In genomic region chr2:232420073-232420454, GRCh38 we compare ENCODE assay signal across 12 cellular contexts. TPM values are rescaled to one million over a fixed set of nuclear protein-coding genes. Genes with fewer than 3 reads are reported as not detected.
DNase-seq lines count a peak whose midpoint lies in the region; TF ChIP-seq lines count a peak whose summit lies in the region.
"Had no signal": no experiment of that assay in that cellular context is flagged by ENCODE, and none has a peak within 500 bp of the region (broad histone marks: within the 10 kb centered on the region; RNA-seq: fewer than 3 reads in every experiment).

No MANE protein-coding gene starts in this region.

- peaks cover 5% of the 10 kb centered on the region for H3K9me3 Mint-ChIP-seq in osteocyte (ENCODE audit: unreplicated experiment)

- H3K4me3 ChIP-seq in BLaER1 treated with 17β-estradiol and CSF1 and Interleukin-3, amounts not matched to agents 10 nM and 100 nM: peak overlapping the region in 5 of 10 experiments; percentile 49 to 60 (median 55); a peak in 8 of 20 replicates
- peak overlapping the region; percentile 75 for H3K4me3 ChIP-seq in HUES64 (ENCODE audit: low read length)
- H3K4me3 ChIP-seq in iPS-18a (ENCODE audit: low read length): peak overlapping the region; percentile 79
- H3K4me3 ChIP-seq: body of pancreas had no signal

- no peak overlapping the region for H3K27ac ChIP-seq in BLaER1 treated with 17β-estradiol and CSF1 and Interleukin-3, amounts not matched to agents 10 nM and 100 nM
- H3K27ac ChIP-seq in HUES64 (ENCODE audit: low read depth, low read length): peak overlapping the region; percentile 98; the same call in 1 of the 2 replicates
- H3K27ac ChIP-seq in iPS-18a (ENCODE audit: low read length): no peak overlapping the region
- H3K27ac ChIP-seq: body of pancreas, testis had no signal

- peaks cover 0 to 34% (median 4%) of the 10 kb centered on the region in 11 experiments; a peak in 6 of 22 replicates for H4K20me1 ChIP-seq in BLaER1 treated with 17β-estradiol and CSF1 and Interleukin-3, amounts not matched to agents 10 nM and 100 nM

- WGBS in HUES64: 3% methylated on average over 16 of the region's 22 CpGs

- no peak overlapping the region for H3K9ac ChIP-seq in BLaER1 treated with 17β-estradiol and CSF1 and Interleukin-3, amounts not matched to agents 10 nM and 100 nM
- H3K9ac ChIP-seq in HUES64 (ENCODE audit: low read depth, low read length): peak overlapping the region; percentile 77
- H3K9ac ChIP-seq in iPS-18a (ENCODE audit: low read length): peak overlapping the region; percentile 58

- no peak for TF ChIP-seq CTCF in osteocyte (IDR thresholded peaks at IDR 0.05)

- peak overlapping the region in 7 of 11 experiments; percentile 66 to 82 (median 77); a peak in 8 of 22 replicates for H3K4me2 ChIP-seq in BLaER1 treated with 17β-estradiol and CSF1 and Interleukin-3, amounts not matched to agents 10 nM and 100 nM

- peaks cover 56 to 69% (median 62%) of the 10 kb centered on the region in 11 experiments for H3K27me3 ChIP-seq in BLaER1 treated with 17β-estradiol and CSF1 and Interleukin-3, amounts not matched to agents 10 nM and 100 nM
- peaks cover 56% of the 10 kb centered on the region for H3K27me3 ChIP-seq in HUES64 (ENCODE audit: insufficient read depth, low read length)
- peaks cover 58% of the 10 kb centered on the region for H3K27me3 ChIP-seq in iPS-18a (ENCODE audit: control insufficient read depth, insufficient read depth, low read length)
- H3K27me3 ChIP-seq: testis had no signal

- no peak overlapping the region for H3K27ac Mint-ChIP-seq in osteocyte (ENCODE audit: unreplicated experiment)

- H3K27me3 Mint-ChIP-seq in osteocyte (ENCODE audit: unreplicated experiment): peaks cover 50% of the 10 kb centered on the region

- no peaks in the 10 kb centered on the region for H3K36me3 ChIP-seq in BLaER1 treated with 17β-estradiol and CSF1 and Interleukin-3, amounts not matched to agents 10 nM and 100 nM
- peaks cover 25% of the 10 kb centered on the region for H3K36me3 ChIP-seq in HUES64 (ENCODE audit: insufficient read depth, low read length)
- H3K36me3 ChIP-seq in iPS-18a (ENCODE audit: control insufficient read depth, low read depth, low read length): peaks cover 24% of the 10 kb centered on the region

- H3K4me1 ChIP-seq in BLaER1 treated with 17β-estradiol and CSF1 and Interleukin-3, amounts not matched to agents 10 nM and 100 nM: peaks cover 0 to 6% (median 2%) of the 10 kb centered on the region in 10 experiments; a peak in 6 of 20 replicates
- H3K4me1 ChIP-seq in HUES64 (ENCODE audit: insufficient read depth, low read length) (peaks cover 32% of the 10 kb centered on the region), iPS-18a (ENCODE audit: control insufficient read depth, low read depth, low read length) (peaks cover 27% of the 10 kb centered on the region)

- DNase-seq in osteocyte (ENCODE audit: extremely low spot score, unreplicated experiment) (no peak), NCI-H2227 treated with DMSO at 0.1 percent for 48 hours (lab: John Stamatoyannopoulos, UW) (no peak), NCI-H1694 treated with DMSO at 0.1 percent for 48 hours (lab: John Stamatoyannopoulos, UW) (no peak), dedifferentiated amniotic fluid mesenchymal stem cell (ENCODE audit: extremely low spot score) (no peak)
- no peak for DNase-seq in activated CD4-positive, CD25-positive, alpha-beta regulatory T cell (lab: John Stamatoyannopoulos, UW)
- DNase-seq: activated gamma-delta T cell treated with Interleukin-2 at 50 U/mL for 16 hours; effector CD4-positive, alpha-beta T cell; testis had no signal

- H3K9me3 ChIP-seq in BLaER1 treated with 17β-estradiol and CSF1 and Interleukin-3, amounts not matched to agents 10 nM and 100 nM (replicated peaks in 1 of 11): peaks cover 36 to 46% (median 43%) of the 10 kb centered on the region in 11 experiments
- H3K9me3 ChIP-seq in HUES64 (ENCODE audit: insufficient read depth, low read depth, low read length) (no peaks in the 10 kb centered on the region), iPS-18a (ENCODE audit: control insufficient read depth, low read depth, low read length) (peaks cover 13% of the 10 kb centered on the region)
- H3K9me3 ChIP-seq: body of pancreas, testis had no signal

- H3K36me3 Mint-ChIP-seq in osteocyte (ENCODE audit: unreplicated experiment): peaks cover 3% of the 10 kb centered on the region

- peak overlapping the region; percentile 62 for H3K4me3 Mint-ChIP-seq in osteocyte (ENCODE audit: unreplicated experiment)

- peaks cover 17% of the 10 kb centered on the region for H3K4me1 Mint-ChIP-seq in osteocyte (ENCODE audit: unreplicated experiment)

RNA-seq across cellular contexts. Expression of gene ALPG, which starts 13.4 kb away (rescaled TPM):
- polyA plus RNA-seq in HUES64 (2013, experiment 1 of 2): 0.35 TPM
- polyA plus RNA-seq in HUES64 (2013, experiment 2 of 2): 0.38 TPM
- total RNA-seq in osteocyte: not detected in 2 replicates
- total RNA-seq: body of pancreas had no signal

RNA-seq across cellular contexts. Expression of gene ALPI, which starts 35.9 kb away (rescaled TPM):
- not detected for polyA plus RNA-seq in HUES64 (2013, experiment 1 of 2)
- polyA plus RNA-seq in HUES64 (2013, experiment 2 of 2): not detected
- not detected in 2 replicates for total RNA-seq in osteocyte
- total RNA-seq: body of pancreas had no signal

RNA-seq across cellular contexts. Expression of gene ALPP, which starts 41.5 kb away (rescaled TPM):
- polyA plus RNA-seq in HUES64 (2013, experiment 1 of 2): not detected
- polyA plus RNA-seq in HUES64 (2013, experiment 2 of 2): 0.13 TPM
- total RNA-seq in osteocyte: not detected in 2 replicates

Comparison
In these comparisons a context has a peak if more than half of its experiments do, and no peak if none do; other contexts are left out.
1. H3K9ac ChIP-seq: peak in HUES64 (single experiment) and iPS-18a (single experiment); none in BLaER1 treated with 17β-estradiol and CSF1 and Interleukin-3, amounts not matched to agents 10 nM and 100 nM (0 of 11).